11 cellular contexts compared by ENCODE assay signal in genomic region chr13:80133631-80134083, GRCh38.
A peak's percentile ranks its signal among the peaks of the same experiment; 100 is the strongest.
DNase-seq lines count a peak whose midpoint lies in the region; ATAC-seq and TF ChIP-seq lines count a peak whose summit lies in the region.
"Had no signal": no experiment of that assay in that cellular context is flagged by ENCODE, and none has a peak within 500 bp of the region (broad histone marks: within the 10 kb centered on the region; RNA-seq: fewer than 3 reads in every experiment).

No MANE protein-coding gene starts in this region.

- no peaks in the 10 kb centered on the region for H3K27me3 ChIP-seq in BLaER1 treated with 17β-estradiol and CSF1 and Interleukin-3, amounts not matched to agents 10 nM and 100 nM
- H3K27me3 ChIP-seq in left ventricle myocardium inferior (ENCODE audit: low read depth) (no peaks in the 10 kb centered on the region), psoas muscle (ENCODE audit: insufficient read depth in 3 of 3, low read length in 2 of 3) (no peaks in the 10 kb centered on the region)
- H3K27me3 ChIP-seq: BE2C had no signal

- ATAC-seq in WTC11 (no peak), psoas muscle (no peak), GM19467 (IDR thresholded peaks at IDR 0.05; ENCODE audit: unreplicated experiment) (no peak), HG02981 (IDR thresholded peaks at IDR 0.05; ENCODE audit: unreplicated experiment) (no peak)
- ATAC-seq: naive thymus-derived CD4-positive, alpha-beta T cell had no signal

- no peak for TF ChIP-seq CTCF in WTC11 (IDR thresholded peaks at IDR 0.05)
- no peak for TF ChIP-seq CTCF in left ventricle myocardium inferior (IDR thresholded peaks at IDR 0.05; ENCODE audit: borderline replicate concordance)
- no peak for TF ChIP-seq CTCF in psoas muscle (IDR thresholded peaks at IDR 0.05)

- H3K27me3 Mint-ChIP-seq in WTC11 (ENCODE audit: low read depth): no peaks in the 10 kb centered on the region

- no peak overlapping the region for H3K27ac ChIP-seq in BLaER1 treated with 17β-estradiol and CSF1 and Interleukin-3, amounts not matched to agents 10 nM and 100 nM
- peak overlapping the region; percentile 93 for H3K27ac ChIP-seq in left ventricle myocardium inferior (replicated peaks)
- H3K27ac ChIP-seq in psoas muscle: peak overlapping the region; percentile 84
- H3K27ac ChIP-seq: epithelial cell of prostate had no signal

- intact Hi-C loops in left ventricle myocardium inferior (cut with micrococcal nuclease): loop anchor here (10.0 kb wide), 1 partner anchor 201 kb away; no protein-coding TSS in a partner anchor
- intact Hi-C loops in psoas muscle (cut with DNase I): loop anchor here (5.0 kb wide), 1 partner anchor 204 kb away; no protein-coding TSS in a partner anchor

- POLR2A ChIA-PET in WTC11 (lab: Charles Lee): no interaction called here

- no peak overlapping the region; the same call in 1 of the 2 replicates for H3K27ac Mint-ChIP-seq in WTC11
- H3K27ac Mint-ChIP-seq: naive thymus-derived CD4-positive, alpha-beta T cell had no signal

- peaks cover 45% of the 10 kb centered on the region for H3K4me1 Mint-ChIP-seq in WTC11
- H3K4me1 Mint-ChIP-seq: naive thymus-derived CD4-positive, alpha-beta T cell had no signal

- peaks cover 4% of the 10 kb centered on the region; the same call in 1 of the 2 replicates for H3K9me3 Mint-ChIP-seq in WTC11

- peak overlapping the region; percentile 49 to 76 (median 60) for H3K4me2 ChIP-seq in BLaER1 treated with 17β-estradiol and CSF1 and Interleukin-3, amounts not matched to agents 10 nM and 100 nM

- no peaks in the 10 kb centered on the region for H3K36me3 ChIP-seq in BLaER1 treated with 17β-estradiol and CSF1 and Interleukin-3, amounts not matched to agents 10 nM and 100 nM
- H3K36me3 ChIP-seq in left ventricle myocardium inferior: no peaks in the 10 kb centered on the region
- no peaks in the 10 kb centered on the region for H3K36me3 ChIP-seq in psoas muscle (ENCODE audit: insufficient read depth in 1 of 2, low read depth in 1 of 2)
- H3K36me3 ChIP-seq: BE2C had no signal

- WGBS in psoas muscle, 3 donors: 8 to 32% (median 19%) methylated on average over 4 of the region's 4 CpGs

- no peak overlapping the region; a peak in 1 of 22 replicates for H3K9ac ChIP-seq in BLaER1 treated with 17β-estradiol and CSF1 and Interleukin-3, amounts not matched to agents 10 nM and 100 nM

- CTCF ChIA-PET in WTC11 (lab: Charles Lee): interaction anchor here (0.5 kb wide), 1 partner anchor 82 kb away, joined by 3 read pairs; no protein-coding TSS in a partner anchor

- no peaks in the 10 kb centered on the region for H3K9me3 ChIP-seq in BLaER1 treated with 17β-estradiol and CSF1 and Interleukin-3, amounts not matched to agents 10 nM and 100 nM (replicated peaks in 1 of 11)
- H3K9me3 ChIP-seq in left ventricle myocardium inferior (replicated peaks) (no peaks in the 10 kb centered on the region), psoas muscle (no peaks in the 10 kb centered on the region)
- H3K9me3 ChIP-seq: BE2C had no signal

- H4K20me1 ChIP-seq in BLaER1 treated with 17β-estradiol and CSF1 and Interleukin-3, amounts not matched to agents 10 nM and 100 nM: no peaks in the 10 kb centered on the region

- H3K4me3 Mint-ChIP-seq in WTC11: no peak overlapping the region
- H3K4me3 Mint-ChIP-seq: naive thymus-derived CD4-positive, alpha-beta T cell had no signal

- H3K4me3 ChIP-seq in BLaER1 treated with 17β-estradiol and CSF1 and Interleukin-3, amounts not matched to agents 10 nM and 100 nM: no peak overlapping the region
- H3K4me3 ChIP-seq in left ventricle myocardium inferior (peak overlapping the region; percentile 58), psoas muscle (peak overlapping the region; percentile 55)

- peaks cover 24 to 31% (median 26%) of the 10 kb centered on the region in 10 experiments for H3K4me1 ChIP-seq in BLaER1 treated with 17β-estradiol and CSF1 and Interleukin-3, amounts not matched to agents 10 nM and 100 nM
- peaks cover 42% of the 10 kb centered on the region for H3K4me1 ChIP-seq in left ventricle myocardium inferior
- peaks cover 28% of the 10 kb centered on the region for H3K4me1 ChIP-seq in psoas muscle

- no peaks in the 10 kb centered on the region for H3K36me3 Mint-ChIP-seq in WTC11
- H3K36me3 Mint-ChIP-seq: naive thymus-derived CD4-positive, alpha-beta T cell had no signal

- DNase-seq in WTC11 (ENCODE audit: low spot score): no peak
- no peak for DNase-seq in left ventricle myocardium inferior
- DNase-seq in psoas muscle: no peak
- no peak for DNase-seq in activated gamma-delta T cell (lab: John Stamatoyannopoulos, UW)
- no peak for DNase-seq in LoVo (ENCODE audit: low spot score)
- DNase-seq: naive thymus-derived CD4-positive, alpha-beta T cell had no signal

TF ChIP-seq in WTC11, 78 proteins besides CTCF, POLR2A, EP300 and RAD21:
- no peak for TF ChIP-seq MLX (CRISPR knock-in tag; IDR thresholded peaks at IDR 0.05)
- no peak for TF ChIP-seq GTF2I (CRISPR knock-in tag; conservative IDR thresholded peaks at IDR 0.05)
- 0 out of 2 replicates have a peak, but pooled peaks have one; percentile 19 for TF ChIP-seq ZNF121 (CRISPR knock-in tag; IDR thresholded peaks at IDR 0.05)
- TF ChIP-seq RELA (CRISPR knock-in tag; IDR thresholded peaks at IDR 0.05; ENCODE audit: borderline replicate concordance): no peak
- no peak for TF ChIP-seq ZNF532 (CRISPR knock-in tag; IDR thresholded peaks at IDR 0.05; ENCODE audit: borderline replicate concordance)

Comparison
In these comparisons a context has a peak if more than half of its experiments do, and no peak if none do; other contexts are left out.
1. H3K27ac ChIP-seq: peak in left ventricle myocardium inferior (single experiment) and psoas muscle (single experiment); none in BLaER1 treated with 17β-estradiol and CSF1 and Interleukin-3, amounts not matched to agents 10 nM and 100 nM (0 of 11).
2. H3K4me3 ChIP-seq: peak in left ventricle myocardium inferior (single experiment) and psoas muscle (single experiment); none in BLaER1 treated with 17β-estradiol and CSF1 and Interleukin-3, amounts not matched to agents 10 nM and 100 nM (0 of 10).